ENCODE assay signal across 2 cellular contexts in genomic region chr9:90024823-90025222, GRCh38.
TF ChIP-seq lines count a peak whose summit lies in the region.

No MANE protein-coding gene starts in this region.

TF ChIP-seq in HepG2, 621 proteins besides CTCF, POLR2A, EP300 and RAD21 (continued from another document):
- TF ChIP-seq FOXP1 (IDR thresholded peaks at IDR 0.05) (no peak), FOXP1 (CRISPR knock-in tag; IDR thresholded peaks at IDR 0.05) (no peak), TFAP4 (IDR thresholded peaks at IDR 0.05; ENCODE audit: borderline replicate concordance, low read depth) (no peak), KLF11 (CRISPR knock-in tag; IDR thresholded peaks at IDR 0.05) (no peak), ZNF3 (CRISPR knock-in tag; IDR thresholded peaks at IDR 0.05) (no peak)

TF ChIP-seq in GM12878, 131 proteins besides CTCF, POLR2A, EP300 and RAD21 (continued from another document):
- TF ChIP-seq CHD2 (IDR thresholded peaks at IDR 0.05; ENCODE audit: borderline replicate concordance, low read depth, low read length) (no peak), CREB1 (IDR thresholded peaks at IDR 0.05; ENCODE audit: low read depth) (no peak), FOXK2 (IDR thresholded peaks at IDR 0.05) (no peak), ASH2L (IDR thresholded peaks at IDR 0.05; ENCODE audit: borderline replicate concordance, low read depth) (no peak), MLLT1 (IDR thresholded peaks at IDR 0.05) (no peak), MEF2B (IDR thresholded peaks at IDR 0.05; ENCODE audit: partially characterized antibody, poor library complexity, severe bottlenecking) (no peak)
